Comparison of ENCODE assay signal across 1 cellular context in genomic region chr12:56688129-56688845, GRCh38.
TF ChIP-seq lines count a peak whose summit lies in the region.

PTGES3 (minus strand) TSS chr12:56688284; CDS start chr12:56687999, 285 bp downstream.

TF ChIP-seq in K562, 482 proteins besides CTCF, POLR2A, EP300 and RAD21 (continued from another document and continues in another):
- TF ChIP-seq ZBTB49 (CRISPR knock-in tag; IDR thresholded peaks at IDR 0.05; ENCODE audit: borderline replicate concordance): no peak
- TF ChIP-seq ZBTB8A (IDR thresholded peaks at IDR 0.05; ENCODE audit: partially characterized antibody): no peak
- peak; percentile 56 for TF ChIP-seq NFIC (IDR thresholded peaks at IDR 0.05)
- TF ChIP-seq SMAD1 (IDR thresholded peaks at IDR 0.05; ENCODE audit: low read depth, low read length, partially characterized antibody): peak; percentile 94
- peak; percentile 94 for TF ChIP-seq CHD2 (IDR thresholded peaks at IDR 0.05; ENCODE audit: low read depth, low read length)
- peak; percentile 82 for TF ChIP-seq CCNT2 (IDR thresholded peaks at IDR 0.05; ENCODE audit: borderline replicate concordance, extremely low read depth, insufficient read length, low read depth, low read length)
- peak; percentile 55; the same call in 1 of the 2 replicates for TF ChIP-seq GATAD2B (IDR thresholded peaks at IDR 0.05; ENCODE audit: borderline replicate concordance)
- TF ChIP-seq FIP1L1 (IDR thresholded peaks at IDR 0.05; ENCODE audit: low read depth, low read length, poor library complexity, severe bottlenecking): no peak
- 0 out of 2 replicates have a peak, but pooled peaks have one; percentile 12 for TF ChIP-seq ZKSCAN1 (IDR thresholded peaks at IDR 0.05; ENCODE audit: low read depth, low read length)
- TF ChIP-seq ZNF586 (CRISPR knock-in tag; conservative IDR thresholded peaks at IDR 0.05): no peak
- peak; percentile 62 for TF ChIP-seq HMGN3 (IDR thresholded peaks at IDR 0.05; ENCODE audit: borderline replicate concordance, extremely low read depth, insufficient read length, low read depth, low read length)
- TF ChIP-seq ZNF318 (IDR thresholded peaks at IDR 0.05; ENCODE audit: borderline replicate concordance in 1 of 2, low read depth in 1 of 2): peak in 1 of 2 experiments; percentile 58; a peak in 1 of 4 replicates
- peak; percentile 43 to 62; a peak in 2 of 4 replicates for TF ChIP-seq HDAC1 (IDR thresholded peaks at IDR 0.05)
- TF ChIP-seq ESRRA (IDR thresholded peaks at IDR 0.05; ENCODE audit: borderline replicate concordance, low read depth): 0 out of 2 replicates have a peak, but pooled peaks have one; percentile 29
- peak; percentile 96 for TF ChIP-seq CXXC5 (CRISPR knock-in tag; IDR thresholded peaks at IDR 0.05)
- peak; percentile 64; the same call in 1 of the 2 replicates for TF ChIP-seq E2F5 (CRISPR knock-in tag; IDR thresholded peaks at IDR 0.05)
- TF ChIP-seq FOXK2 (conservative IDR thresholded peaks at IDR 0.05 in 1 of 2, IDR thresholded peaks at IDR 0.05 in 1 of 2; ENCODE audit: low read depth in 2 of 2): peak; percentile 10 to 32; a peak in 1 of 4 replicates
- TF ChIP-seq E2F4 (CRISPR knock-in tag; IDR thresholded peaks at IDR 0.05; ENCODE audit: low read depth): peak; percentile 25; the same call in 1 of the 2 replicates
- 0 out of 2 replicates have a peak, but pooled peaks have one; percentile 44 for TF ChIP-seq ZNF224 (CRISPR knock-in tag; IDR thresholded peaks at IDR 0.05)
- peak; percentile 79 for TF ChIP-seq ZBTB12 (CRISPR knock-in tag; IDR thresholded peaks at IDR 0.05)
- TF ChIP-seq CBFA2T2 (conservative IDR thresholded peaks at IDR 0.05): no peak
- TF ChIP-seq ZMIZ1 (IDR thresholded peaks at IDR 0.05; ENCODE audit: low read depth in 2 of 2, low read length in 2 of 2): peak in 1 of 2 experiments; percentile 63; a peak in 1 of 4 replicates
- TF ChIP-seq YY1 (IDR thresholded peaks at IDR 0.05; ENCODE audit: borderline replicate concordance in 1 of 3, control insufficient read depth in 1 of 3, extremely low read depth in 1 of 3, insufficient read depth in 3 of 3, insufficient read length in 1 of 3, insufficient replicate concordance in 2 of 3, low read depth in 1 of 3, low read length in 2 of 3): peak in 2 of 3 experiments; percentile 61 to 84
- TF ChIP-seq SAP30 (IDR thresholded peaks at IDR 0.05; ENCODE audit: borderline replicate concordance, insufficient read depth, low read depth, low read length, poor library complexity, severe bottlenecking): peak; percentile 71
- 0 out of 2 replicates have a peak, but pooled peaks have one; percentile 21 for TF ChIP-seq XRCC5 (IDR thresholded peaks at IDR 0.05; ENCODE audit: low read depth, low read length)
- no peak for TF ChIP-seq BRF1 (IDR thresholded peaks at IDR 0.05; ENCODE audit: borderline replicate concordance, extremely low read depth, insufficient read length)
- no peak for TF ChIP-seq ASH1L (IDR thresholded peaks at IDR 0.05; ENCODE audit: borderline replicate concordance, low read depth, partially characterized antibody)
- 0 out of 2 replicates have a peak, but pooled peaks have one; percentile 15 for TF ChIP-seq PKNOX1 (IDR thresholded peaks at IDR 0.05)
- TF ChIP-seq TFAP4 (CRISPR knock-in tag; IDR thresholded peaks at IDR 0.05; ENCODE audit: borderline replicate concordance): peak; percentile 71
- TF ChIP-seq E2F6 (IDR thresholded peaks at IDR 0.05; ENCODE audit: borderline replicate concordance in 1 of 2, extremely low read depth in 1 of 2, insufficient read depth in 1 of 2, insufficient read length in 1 of 2, low read depth in 1 of 2, low read length in 1 of 2, poor library complexity in 1 of 2, severe bottlenecking in 1 of 2): peak; percentile 85 to 91
- no peak for TF ChIP-seq ZNF354B (CRISPR knock-in tag; IDR thresholded peaks at IDR 0.05)
- peak; percentile 99 for TF ChIP-seq MYC (IDR thresholded peaks at IDR 0.05; ENCODE audit: low read depth, low read length)
- TF ChIP-seq MYC (CRISPR knock-in tag; IDR thresholded peaks at IDR 0.05; ENCODE audit: borderline replicate concordance, low read depth): peak; percentile 60; the same call in 1 of the 2 replicates
- peak; percentile 98 for TF ChIP-seq CREM (IDR thresholded peaks at IDR 0.05; ENCODE audit: low read depth)
- peak; percentile 83 for TF ChIP-seq PHF8 (IDR thresholded peaks at IDR 0.05; ENCODE audit: borderline replicate concordance, low read length)
